Comparison of ENCODE assay signal across 26 cellular contexts in the genomic region with DNA sequence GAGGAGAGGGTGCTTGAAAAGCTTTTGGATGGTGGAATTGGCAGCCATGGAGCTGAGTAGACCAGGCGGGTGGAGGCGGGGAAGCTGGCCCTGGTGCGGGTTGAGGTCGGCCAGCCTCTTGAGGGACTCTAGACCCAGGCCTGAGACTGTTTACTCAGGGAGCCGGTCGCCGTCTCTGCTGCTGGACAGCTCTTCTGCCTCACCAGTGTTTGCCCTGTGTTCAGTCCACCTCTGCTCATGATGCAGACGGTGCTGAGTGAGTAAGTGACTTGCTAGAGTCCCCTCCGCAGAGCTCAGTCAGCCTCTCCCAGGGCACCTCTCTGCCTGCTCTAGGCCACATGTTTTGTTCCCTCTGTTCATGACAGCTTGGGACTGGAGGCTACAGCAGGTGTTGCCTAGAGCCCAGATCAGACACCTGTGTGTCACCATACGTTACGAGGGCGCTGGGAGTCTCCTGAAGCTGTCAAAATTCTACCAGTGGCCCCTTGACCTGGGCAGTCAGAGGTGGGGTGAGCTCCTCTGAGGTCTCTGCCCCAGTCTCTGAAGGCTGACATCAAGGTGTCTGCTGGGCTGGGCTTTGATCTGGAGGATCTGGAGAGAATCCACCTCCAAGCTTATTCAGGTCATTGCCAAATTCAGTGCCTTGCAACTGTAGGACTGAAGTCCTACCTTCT.
DNase-seq lines count a peak whose midpoint lies in the region; ATAC-seq, FAIRE-seq and TF ChIP-seq lines count a peak whose summit lies in the region.
"Had no signal": no experiment of that assay in that cellular context is flagged by ENCODE, and none has a peak within 500 bp of the region (broad histone marks: within the 10 kb centered on the region; RNA-seq: fewer than 3 reads in every experiment).

No MANE protein-coding gene starts in this region.

- no peak overlapping the region for H3K23ac ChIP-seq in mesendoderm (ENCODE audit: low read length)

- H3K9ac ChIP-seq in mesendoderm (ENCODE audit: low read length), result no peak overlapping the region

- H3K4me1 Mint-ChIP-seq in HFFc6 (ENCODE audit: low read depth), result no peaks in the 10 kb centered on the region

- H3K27ac Mint-ChIP-seq in HFFc6, result no peak overlapping the region
- H3K27ac Mint-ChIP-seq: progenitor cell of endocrine pancreas; T-helper 1 cell treated with Interleukin-12 subunit alpha and Interleukin-12 subunit beta and Interleukin-4 antibody, amounts not matched to agents 30 μg/mL and 1 μg/mL, for 36 hours; type B pancreatic cell had no signal

- H3K9me3 Mint-ChIP-seq in HFFc6, result no peaks in the 10 kb centered on the region
- H3K9me3 Mint-ChIP-seq: neural crest cell; T-helper 1 cell treated with Interleukin-12 subunit alpha and Interleukin-12 subunit beta and Interleukin-4 antibody, amounts not matched to agents 30 μg/mL and 1 μg/mL, for 36 hours had no signal

- no peaks in the 10 kb centered on the region for H3K79me2 ChIP-seq in osteoblast (ENCODE audit: insufficient read depth, low read length)
- no peaks in the 10 kb centered on the region for H3K79me2 ChIP-seq in mesendoderm (ENCODE audit: control insufficient read depth, insufficient read depth, low read length)

- no peak overlapping the region for H2BK15ac ChIP-seq in mesendoderm (replicated peaks; ENCODE audit: low read depth)

- no peak overlapping the region for H4K8ac ChIP-seq in mesendoderm (ENCODE audit: low read depth, low read length)

- no peaks in the 10 kb centered on the region for H3K79me1 ChIP-seq in mesendoderm (ENCODE audit: low read length)

- no peak overlapping the region for H3K18ac ChIP-seq in mesendoderm (ENCODE audit: low read length)

- TF ChIP-seq CTCF in osteoblast (IDR thresholded peaks at IDR 0.05; ENCODE audit: extremely low read depth, low read depth, low read length) (no peak), HFFc6 (IDR thresholded peaks at IDR 0.05) (no peak)

- H3K27ac ChIP-seq in osteoblast (ENCODE audit: low read depth, low read length) (no peak overlapping the region), mesendoderm (ENCODE audit: low read depth, low read length) (no peak overlapping the region)
- H3K27ac ChIP-seq: heart left ventricle, SJSA1 had no signal

- H4K5ac ChIP-seq in mesendoderm (ENCODE audit: low read length), result no peak overlapping the region

- H3K27me3 ChIP-seq in osteoblast (ENCODE audit: insufficient read depth, low read length) (peaks cover 36% of the 10 kb centered on the region), mesendoderm (ENCODE audit: insufficient read depth, low read length, poor library complexity) (no peaks in the 10 kb centered on the region)

- no peak for FAIRE-seq in GM12891 (lab: Jason Lieb, UNC)

- peak; percentile 67 for DNase-seq in DMS53 (lab: John Stamatoyannopoulos, UW)
- DNase-seq in NCI-H2171 treated with DMSO at 0.1 percent for 48 hours (lab: John Stamatoyannopoulos, UW), result peak; percentile 78
- no peak for DNase-seq in left lobe of liver (ENCODE audit: low spot score)
- DNase-seq in osteoblast (ENCODE audit: insufficient read length, low spot score, missing footprints), result peak; percentile 87
- DNase-seq in mesendoderm, result no peak
- DNase-seq in left ventricle myocardium superior, result no peak
- no peak for DNase-seq in GM12891 (ENCODE audit: insufficient read length, low spot score)
- DNase-seq in HFFc6, result no peak
- DNase-seq: activated CD8-positive, alpha-beta memory T cell treated with anti-CD3 and anti-CD28 coated beads for 24 hours; activated T-cell treated with anti-CD3 and anti-CD28 coated beads, Interleukin-2, amount 50 U/mL, for 1 hour; DMS79; effector CD8-positive, alpha-beta T cell; erythroblast; heart left ventricle; left cardiac atrium; NCI-H1417 treated with DMSO at 0.1 percent for 48 hours; NCI-H446 treated with DMSO at 0.1 percent for 48 hours; NK-92 treated with Interleukin-12 subunit alpha and Interleukin-12 subunit beta, amount 100 ng/mL, for 24 hours; stimulated activated CD8-positive, alpha-beta memory T cell treated with anti-CD3 and anti-CD28 coated beads, Interleukin-4, amount 100 ng/mL, for 48 hours had no signal

- no peak overlapping the region for H2BK5ac ChIP-seq in mesendoderm (ENCODE audit: low read length)

- H2AFZ ChIP-seq in osteoblast (ENCODE audit: low read length), result no peak overlapping the region

- H3K4me3 Mint-ChIP-seq in HFFc6, result no peak overlapping the region
- H3K4me3 Mint-ChIP-seq: brain; neural crest cell; T-helper 1 cell treated with Interleukin-12 subunit alpha and Interleukin-12 subunit beta and Interleukin-4 antibody, amounts not matched to agents 30 μg/mL and 1 μg/mL, for 36 hours; type B pancreatic cell had no signal

- H3K4me1 ChIP-seq in osteoblast (ENCODE audit: insufficient read depth, low read length) (no peaks in the 10 kb centered on the region), mesendoderm (ENCODE audit: control insufficient read depth, low read depth, low read length) (no peaks in the 10 kb centered on the region)
- H3K4me1 ChIP-seq: heart left ventricle, SJSA1 had no signal

- H2AK5ac ChIP-seq in mesendoderm (ENCODE audit: low read length), result no peak overlapping the region

- intact Hi-C loops in left ventricle myocardium superior (cut with micrococcal nuclease), result no loop called here

- H3K27me3 Mint-ChIP-seq in HFFc6 (ENCODE audit: insufficient read depth), result peaks cover 52% of the 10 kb centered on the region

- ATAC-seq in left lobe of liver (peak; percentile 51), left ventricle myocardium superior (no peak)
- ATAC-seq: HCT116, heart left ventricle, left cardiac atrium had no signal

- no peak for TF ChIP-seq POLR2A in GM12891 (IDR thresholded peaks at IDR 0.05; ENCODE audit: low read depth, low read length)

- H3K4me2 ChIP-seq in osteoblast (ENCODE audit: insufficient read depth, low read length), result no peak overlapping the region
- no peak overlapping the region for H3K4me2 ChIP-seq in mesendoderm (ENCODE audit: low read length)

- H4K20me1 ChIP-seq in osteoblast (ENCODE audit: insufficient read depth, low read length), result no peaks in the 10 kb centered on the region

- H3K4ac ChIP-seq in mesendoderm (ENCODE audit: low read depth, low read length), result no peak overlapping the region

- no peaks in the 10 kb centered on the region for H3K9me3 ChIP-seq in osteoblast (ENCODE audit: low read depth, low read length)
- H3K9me3 ChIP-seq: SJSA1 had no signal

- no peaks in the 10 kb centered on the region for H3K36me3 Mint-ChIP-seq in HFFc6 (ENCODE audit: low read depth)
- H3K36me3 Mint-ChIP-seq: brain, type B pancreatic cell had no signal

- H2BK120ac ChIP-seq in mesendoderm (ENCODE audit: low read depth, low read length), result no peak overlapping the region

- H3K56ac ChIP-seq in mesendoderm (ENCODE audit: low read length), result no peak overlapping the region

- H3K4me3 ChIP-seq in osteoblast (ENCODE audit: insufficient read depth, low read length), result no peak overlapping the region
- H3K4me3 ChIP-seq in mesendoderm (ENCODE audit: low read length), result no peak overlapping the region
- H3K4me3 ChIP-seq: heart left ventricle, SJSA1 had no signal

- H3K36me3 ChIP-seq in osteoblast (ENCODE audit: insufficient read depth, low read length), result no peaks in the 10 kb centered on the region
- no peaks in the 10 kb centered on the region for H3K36me3 ChIP-seq in mesendoderm (ENCODE audit: control insufficient read depth, insufficient read depth, low read length)
- H3K36me3 ChIP-seq: heart left ventricle, SJSA1 had no signal

- no CpG with 5 or more reads among the region's 12 CpGs for WGBS in mesendoderm (ENCODE audit: extremely low coverage, insufficient coverage, low lambda C conversion rate)

TF ChIP-seq in GM12891, 5 proteins besides CTCF, POLR2A, EP300 and RAD21:
- TF ChIP-seq TAF1 (IDR thresholded peaks at IDR 0.05; ENCODE audit: low read depth, low read length), result no peak
- no peak for TF ChIP-seq POLR2AphosphoS5 (IDR thresholded peaks at IDR 0.05; ENCODE audit: low read depth, low read length)
- TF ChIP-seq SPI1 (IDR thresholded peaks at IDR 0.05; ENCODE audit: low read depth, low read length), result no peak
- TF ChIP-seq POU2F2 (IDR thresholded peaks at IDR 0.05; ENCODE audit: low read depth, low read length), result no peak
- TF ChIP-seq PAX5 (IDR thresholded peaks at IDR 0.05; ENCODE audit: insufficient read depth, low read length, severe bottlenecking), result no peak

Comparison
In these comparisons a context has a peak if more than half of its experiments do, and no peak if none do; other contexts are left out.
1. DNase-seq: peak in DMS53 (single experiment), NCI-H2171 treated with DMSO at 0.1 percent for 48 hours (single experiment) and osteoblast (single experiment); none in left lobe of liver (single experiment), mesendoderm (single experiment), left ventricle myocardium superior (single experiment), GM12891 (single experiment) and HFFc6 (single experiment).